8 cellular contexts compared by ENCODE assay signal in the genomic region with DNA sequence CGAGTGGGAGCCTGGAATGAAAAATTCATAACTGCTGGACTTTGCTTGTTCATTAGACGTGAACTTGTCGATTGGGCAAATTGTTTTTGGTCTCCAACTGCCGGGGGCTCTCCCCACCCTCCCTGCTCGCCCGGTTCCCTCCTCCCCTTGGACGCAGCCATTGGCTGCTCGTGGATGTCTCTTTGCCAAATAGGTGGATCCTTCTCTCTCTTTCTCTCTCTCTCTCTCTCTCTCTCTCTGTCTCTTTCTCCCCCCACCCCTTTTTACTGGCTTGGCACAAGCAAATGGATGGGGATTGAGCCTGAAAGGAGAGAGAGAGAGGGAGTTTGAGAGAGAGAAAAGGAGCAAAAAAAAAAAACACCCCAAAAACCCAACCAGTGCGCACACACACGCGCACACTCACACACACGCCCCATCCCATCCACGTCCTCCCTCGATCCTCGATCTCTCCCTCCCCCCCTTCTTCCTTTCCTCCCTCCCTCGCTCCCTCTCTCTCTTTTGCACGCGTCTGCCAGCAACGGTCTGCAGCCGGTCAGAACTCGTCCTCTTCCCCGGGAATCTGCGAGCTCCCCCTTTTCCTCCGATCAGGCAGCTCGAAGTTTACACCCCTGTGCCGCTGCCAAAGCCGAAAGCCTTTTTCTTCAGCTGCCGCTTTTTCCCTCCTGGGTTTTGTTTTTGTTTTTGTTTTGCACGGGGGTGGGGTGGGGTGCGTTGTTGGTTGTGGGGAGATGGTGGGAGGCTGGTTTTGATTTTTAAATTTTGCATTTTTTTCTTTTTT. TPM values are rescaled to one million over a fixed set of nuclear protein-coding genes. Genes with fewer than 3 reads are reported as not detected.
DNase-seq lines count a peak whose midpoint lies in the region; ATAC-seq and TF ChIP-seq lines count a peak whose summit lies in the region.

No MANE protein-coding gene starts in this region.

- peaks cover 31% of the 10 kb centered on the region for H3K27me3 Mint-ChIP-seq in activated CD4-positive, alpha-beta T cell treated with anti-CD3 and anti-CD28 coated beads for 36 hours
- H3K27me3 Mint-ChIP-seq in activated T-helper 2 cell treated with anti-CD3 and anti-CD28 coated beads, Interferon-gamma antibody, Interleukin-2, Interleukin-4, amounts not matched to agents 10 μg/mL and 5 μg/mL and 100 μg/mL, durations not matched to agents 14 hours and 24 hours and 36 hours (ENCODE audit: low read depth), result peaks cover 56% of the 10 kb centered on the region

- peak overlapping the region; percentile 85 to 89 for H3K27ac ChIP-seq in ovary

- H3K4me1 ChIP-seq in ovary (ENCODE audit: insufficient read depth), result peaks cover 40% of the 10 kb centered on the region

- POLR2A ChIA-PET in activated CD4-positive, alpha-beta T cell treated with anti-CD3 and anti-CD28 coated beads for 36 hours (lab: Charles Lee), result interaction anchor here (0.6 to 0.7 kb wide), 2 partner anchors 38 to 194 kb away, joined by 3 read pairs; no protein-coding TSS in a partner anchor

- no peaks in the 10 kb centered on the region for H3K9me3 Mint-ChIP-seq in activated CD4-positive, alpha-beta T cell treated with anti-CD3 and anti-CD28 coated beads for 36 hours (ENCODE audit: low read depth)
- H3K9me3 Mint-ChIP-seq in activated T-helper 2 cell treated with anti-CD3 and anti-CD28 coated beads, Interferon-gamma antibody, Interleukin-2, Interleukin-4, amounts not matched to agents 10 μg/mL and 5 μg/mL and 100 μg/mL, durations not matched to agents 14 hours and 24 hours and 36 hours, result no peaks in the 10 kb centered on the region

- peak in 1 of 3 donors; percentile 37 for TF ChIP-seq CTCF in ovary (IDR thresholded peaks at IDR 0.05)

- peak; percentile 38 for TF ChIP-seq EP300 in ovary (IDR thresholded peaks at IDR 0.05)

- DNase-seq in activated CD4-positive, alpha-beta T cell treated with anti-CD3 and anti-CD28 coated beads for 36 hours, result peak; percentile 35
- no peak for DNase-seq in activated CD4-positive, alpha-beta T cell treated with anti-CD3 and anti-CD28 coated beads, Interleukin-2, amount 50 U/mL, for 4 hours
- DNase-seq in NCI-H146 treated with DMSO at 0.1 percent for 48 hours (lab: John Stamatoyannopoulos, UW; ENCODE audit: unreplicated experiment) (peak; percentile 16), globus pallidus (ENCODE audit: low spot score) (peak; percentile 97), ovary (peak; percentile 90 to 94 (median 93))
- no peak for DNase-seq in activated T-helper 2 cell treated with anti-CD3 and anti-CD28 coated beads, Interferon-gamma antibody, Interleukin-2, Interleukin-4, amounts not matched to agents 10 μg/mL and 5 μg/mL and 100 μg/mL, durations not matched to agents 14 hours and 24 hours and 36 hours (ENCODE audit: low spot score)

- intact Hi-C loops in activated CD4-positive, alpha-beta T cell treated with anti-CD3 and anti-CD28 coated beads for 36 hours (cut with DNase I, micrococcal nuclease), result no loop called here
- intact Hi-C loops in activated T-helper 2 cell treated with anti-CD3 and anti-CD28 coated beads, Interferon-gamma antibody, Interleukin-2, Interleukin-4, amounts not matched to agents 10 μg/mL and 5 μg/mL and 100 μg/mL, durations not matched to agents 14 hours and 24 hours and 36 hours (cut with micrococcal nuclease), result loop anchor here (1.0 kb wide), 1 partner anchor 9 kb away; no protein-coding TSS in a partner anchor
- intact Hi-C loops in ovary (cut with DNase I), result loop anchor here in 1 of 4 donors (5.0 kb wide), 1 partner anchor 34 kb away; no protein-coding TSS in a partner anchor

- ATAC-seq in activated CD4-positive, alpha-beta T cell treated with anti-CD3 and anti-CD28 coated beads for 36 hours, result peak; percentile 53
- ATAC-seq in HG03354 (IDR thresholded peaks at IDR 0.05; ENCODE audit: poor library complexity, severe bottlenecking, unreplicated experiment) (no peak), HG03175 (IDR thresholded peaks at IDR 0.05; ENCODE audit: unreplicated experiment) (no peak)

- peaks cover 8% of the 10 kb centered on the region for H3K36me3 Mint-ChIP-seq in activated CD4-positive, alpha-beta T cell treated with anti-CD3 and anti-CD28 coated beads for 36 hours (ENCODE audit: low read depth)
- H3K36me3 Mint-ChIP-seq in activated T-helper 2 cell treated with anti-CD3 and anti-CD28 coated beads, Interferon-gamma antibody, Interleukin-2, Interleukin-4, amounts not matched to agents 10 μg/mL and 5 μg/mL and 100 μg/mL, durations not matched to agents 14 hours and 24 hours and 36 hours (ENCODE audit: low read depth), result no peaks in the 10 kb centered on the region

- no peaks in the 10 kb centered on the region for H3K36me3 ChIP-seq in ovary

- H3K9me3 ChIP-seq in ovary, result no peaks in the 10 kb centered on the region

- 0 to 1% (median 1%) methylated on average over 30 of the region's 30 CpGs for WGBS in ovary, 3 donors

- peak overlapping the region; percentile 32 for H3K4me3 ChIP-seq in ovary

- H3K27me3 ChIP-seq in ovary, result no peaks in the 10 kb centered on the region

- peak; percentile 33 for TF ChIP-seq POLR2A in ovary (IDR thresholded peaks at IDR 0.05)

- no peak overlapping the region for H3K27ac Mint-ChIP-seq in activated CD4-positive, alpha-beta T cell treated with anti-CD3 and anti-CD28 coated beads for 36 hours
- H3K27ac Mint-ChIP-seq in activated T-helper 2 cell treated with anti-CD3 and anti-CD28 coated beads, Interferon-gamma antibody, Interleukin-2, Interleukin-4, amounts not matched to agents 10 μg/mL and 5 μg/mL and 100 μg/mL, durations not matched to agents 14 hours and 24 hours and 36 hours, result no peak overlapping the region

- CTCF ChIA-PET in activated CD4-positive, alpha-beta T cell treated with anti-CD3 and anti-CD28 coated beads for 36 hours (lab: Charles Lee), result interaction anchor here (1.5 to 1.8 kb wide), 2 partner anchors 38 to 46 kb away, joined by 4 to 6 read pairs; no protein-coding TSS in a partner anchor

- H3K4me3 Mint-ChIP-seq in activated CD4-positive, alpha-beta T cell treated with anti-CD3 and anti-CD28 coated beads for 36 hours, result peak overlapping the region; percentile 55
- peak overlapping the region; percentile 54 for H3K4me3 Mint-ChIP-seq in activated T-helper 2 cell treated with anti-CD3 and anti-CD28 coated beads, Interferon-gamma antibody, Interleukin-2, Interleukin-4, amounts not matched to agents 10 μg/mL and 5 μg/mL and 100 μg/mL, durations not matched to agents 14 hours and 24 hours and 36 hours (ENCODE audit: low read depth)

- peaks cover 18% of the 10 kb centered on the region for H3K4me1 Mint-ChIP-seq in activated CD4-positive, alpha-beta T cell treated with anti-CD3 and anti-CD28 coated beads for 36 hours
- peaks cover 13% of the 10 kb centered on the region for H3K4me1 Mint-ChIP-seq in activated T-helper 2 cell treated with anti-CD3 and anti-CD28 coated beads, Interferon-gamma antibody, Interleukin-2, Interleukin-4, amounts not matched to agents 10 μg/mL and 5 μg/mL and 100 μg/mL, durations not matched to agents 14 hours and 24 hours and 36 hours (ENCODE audit: low read depth)

RNA-seq across cellular contexts. Expression of a gene that starts 27.8 kb away (rescaled TPM):
- 1 to 10 TPM; 4.3 to 4.8 TPM for total RNA-seq in activated CD4-positive, alpha-beta T cell treated with anti-CD3 and anti-CD28 coated beads for 36 hours
- 2.7 and 3.0 TPM in 2 replicates for total RNA-seq in activated T-helper 2 cell treated with anti-CD3 and anti-CD28 coated beads, Interferon-gamma antibody, Interleukin-2, Interleukin-4, amounts not matched to agents 10 μg/mL and 5 μg/mL and 100 μg/mL, durations not matched to agents 14 hours and 24 hours and 36 hours
- total RNA-seq in ovary, result 100 to 1,000 TPM in 5 of 7 donors, 10 to 100 TPM in 2; 30.3 to 256 (median 223) TPM
- polyA plus RNA-seq in ovary, result 10 to 100 TPM; 76.9 to 82.2 TPM

RNA-seq across cellular contexts. Expression of a gene that starts 53.7 kb away (rescaled TPM):
- under 1 TPM; 0.21 to 0.25 TPM for total RNA-seq in activated CD4-positive, alpha-beta T cell treated with anti-CD3 and anti-CD28 coated beads for 36 hours
- 0.16 TPM in 1 of 2 replicates, not detected in the other for total RNA-seq in activated T-helper 2 cell treated with anti-CD3 and anti-CD28 coated beads, Interferon-gamma antibody, Interleukin-2, Interleukin-4, amounts not matched to agents 10 μg/mL and 5 μg/mL and 100 μg/mL, durations not matched to agents 14 hours and 24 hours and 36 hours
- under 1 TPM in 2 of 7 donors, not detected in 5; 0.11 to 0.15 TPM for total RNA-seq in ovary
- polyA plus RNA-seq in ovary, result not detected

Comparison
In these comparisons a context has a peak if more than half of its experiments do, and no peak if none do; other contexts are left out.
1. DNase-seq: peak in activated CD4-positive, alpha-beta T cell treated with anti-CD3 and anti-CD28 coated beads for 36 hours (single experiment), NCI-H146 treated with DMSO at 0.1 percent for 48 hours (single experiment), globus pallidus (single experiment) and ovary (5 of 5); none in activated CD4-positive, alpha-beta T cell treated with anti-CD3 and anti-CD28 coated beads, Interleukin-2, amount 50 U/mL, for 4 hours (0 of 2) and activated T-helper 2 cell treated with anti-CD3 and anti-CD28 coated beads, Interferon-gamma antibody, Interleukin-2, Interleukin-4, amounts not matched to agents 10 μg/mL and 5 μg/mL and 100 μg/mL, durations not matched to agents 14 hours and 24 hours and 36 hours (single experiment).